ENCODE assay signal across 16 cellular contexts in genomic region chr1:171910786-171911185, GRCh38.
DNase-seq lines count a peak whose midpoint lies in the region; ATAC-seq and TF ChIP-seq lines count a peak whose summit lies in the region.
"Had no signal": no experiment of that assay in that cellular context is flagged by ENCODE, and none has a peak within 500 bp of the region (broad histone marks: within the 10 kb centered on the region; RNA-seq: fewer than 3 reads in every experiment).

No MANE protein-coding gene starts in this region.

- H3K27me3 ChIP-seq in HUES48 (ENCODE audit: control insufficient read depth, insufficient read depth, low read length): no peaks in the 10 kb centered on the region
- no peaks in the 10 kb centered on the region for H3K27me3 ChIP-seq in RWPE2 (ENCODE audit: insufficient read depth, poor library complexity, severe bottlenecking)
- H3K27me3 ChIP-seq in hepatocyte: no peaks in the 10 kb centered on the region

- H3K4me2 ChIP-seq in hepatocyte: no peak overlapping the region

- peak; percentile 29; the same call in 2 of the 3 replicates for ATAC-seq in RWPE2 (ENCODE audit: low read depth)
- ATAC-seq in GM19035 (IDR thresholded peaks at IDR 0.05; ENCODE audit: unreplicated experiment): no peak

- H3K4me1 Mint-ChIP-seq in HFFc6 (ENCODE audit: low read depth): no peaks in the 10 kb centered on the region
- H3K4me1 Mint-ChIP-seq: B cell had no signal

- no peaks in the 10 kb centered on the region for H3K9me3 ChIP-seq in HUES48 (ENCODE audit: control insufficient read depth, insufficient read depth, low read length)
- no peaks in the 10 kb centered on the region for H3K9me3 ChIP-seq in RWPE2 (ENCODE audit: severe bottlenecking)
- H3K9me3 ChIP-seq in hepatocyte (ENCODE audit: low read depth): no peaks in the 10 kb centered on the region

- H3K4me1 ChIP-seq in HUES48 (ENCODE audit: control insufficient read depth, insufficient read depth, low read length) (peaks cover 24% of the 10 kb centered on the region), RWPE2 (ENCODE audit: insufficient read depth, poor library complexity, severe bottlenecking) (peaks cover 11% of the 10 kb centered on the region), hepatocyte (ENCODE audit: insufficient read depth) (no peaks in the 10 kb centered on the region)

- peak overlapping the region; percentile 86 for H3K27ac ChIP-seq in HUES48 (ENCODE audit: low read depth, low read length)
- H3K27ac ChIP-seq in RWPE2 (ENCODE audit: poor library complexity, severe bottlenecking): no peak overlapping the region
- H3K27ac ChIP-seq in hepatocyte: no peak overlapping the region

- TF ChIP-seq CTCF in RWPE2 (IDR thresholded peaks at IDR 0.05; ENCODE audit: poor library complexity, severe bottlenecking): no peak
- TF ChIP-seq CTCF in epithelial cell of esophagus (IDR thresholded peaks at IDR 0.05; ENCODE audit: insufficient read depth, low read depth, low read length, missing control alignments): no peak
- TF ChIP-seq CTCF in hepatocyte (IDR thresholded peaks at IDR 0.05; ENCODE audit: poor library complexity): no peak
- TF ChIP-seq CTCF in HFFc6 (IDR thresholded peaks at IDR 0.05): no peak

- no peaks in the 10 kb centered on the region for H3K36me3 ChIP-seq in HUES48 (ENCODE audit: control insufficient read depth, insufficient read depth, low read length)
- H3K36me3 ChIP-seq in RWPE2 (ENCODE audit: low read depth): no peaks in the 10 kb centered on the region
- no peaks in the 10 kb centered on the region for H3K36me3 ChIP-seq in hepatocyte (replicated peaks; ENCODE audit: insufficient read depth, low read depth)

- no peaks in the 10 kb centered on the region for H4K20me1 ChIP-seq in hepatocyte (ENCODE audit: insufficient read depth, poor library complexity, severe bottlenecking)

- no peak overlapping the region for H2AFZ ChIP-seq in hepatocyte

- WGBS in hepatocyte (ENCODE audit: low lambda C conversion rate, missing lambda C conversion rate): 65% methylated on average over 2 of the region's 2 CpGs

- H3K9ac ChIP-seq in HUES48 (ENCODE audit: low read depth, low read length): no peak overlapping the region; the same call in 1 of the 2 replicates

- no peaks in the 10 kb centered on the region for H3K36me3 Mint-ChIP-seq in HFFc6 (ENCODE audit: low read depth)

- H3K27ac Mint-ChIP-seq in HFFc6: no peak overlapping the region
- H3K27ac Mint-ChIP-seq: B cell; CD4-positive, alpha-beta T cell had no signal

- DNase-seq in RWPE2 (ENCODE audit: low spot score) (no peak), epithelial cell of esophagus (ENCODE audit: low read depth) (peak; percentile 63), renal cortical epithelial cell (ENCODE audit: low read depth) (peak; percentile 33), hepatocyte (ENCODE audit: low spot score) (no peak), HFFc6 (no peak)
- DNase-seq: Calu3; CD4-positive, alpha-beta T cell; DMS79; IMR-90; NCI-H1417 treated with DMSO at 0.1 percent for 48 hours; NCI-H2081; NCI-H526 treated with DMSO at 0.1 percent for 48 hours; SHP77 had no signal

- no peaks in the 10 kb centered on the region for H3K79me2 ChIP-seq in hepatocyte

- H3K4me3 ChIP-seq in HUES48 (ENCODE audit: low read depth, low read length) (no peak overlapping the region), RWPE2 (ENCODE audit: severe bottlenecking) (no peak overlapping the region), epithelial cell of esophagus (ENCODE audit: low read length) (no peak overlapping the region), hepatocyte (no peak overlapping the region)

- no peaks in the 10 kb centered on the region for H3K9me3 Mint-ChIP-seq in HFFc6
- H3K9me3 Mint-ChIP-seq: CD4-positive, alpha-beta T cell had no signal

- H3K27me3 Mint-ChIP-seq in HFFc6 (ENCODE audit: insufficient read depth): no peaks in the 10 kb centered on the region
- H3K27me3 Mint-ChIP-seq: CD4-positive, alpha-beta T cell had no signal

- no peak overlapping the region for H3K4me3 Mint-ChIP-seq in HFFc6
- H3K4me3 Mint-ChIP-seq: B cell; CD4-positive, alpha-beta T cell had no signal

- no peaks in the 10 kb centered on the region for H3K9me2 ChIP-seq in hepatocyte (replicated peaks; ENCODE audit: insufficient read depth)

Comparison
In these comparisons a context has a peak if more than half of its experiments do, and no peak if none do; other contexts are left out.
1. DNase-seq: peak in epithelial cell of esophagus (single experiment) and renal cortical epithelial cell (single experiment); none in RWPE2 (single experiment), hepatocyte (single experiment) and HFFc6 (single experiment).